Comparison of ENCODE assay signal across 10 cellular contexts in the genomic region with DNA sequence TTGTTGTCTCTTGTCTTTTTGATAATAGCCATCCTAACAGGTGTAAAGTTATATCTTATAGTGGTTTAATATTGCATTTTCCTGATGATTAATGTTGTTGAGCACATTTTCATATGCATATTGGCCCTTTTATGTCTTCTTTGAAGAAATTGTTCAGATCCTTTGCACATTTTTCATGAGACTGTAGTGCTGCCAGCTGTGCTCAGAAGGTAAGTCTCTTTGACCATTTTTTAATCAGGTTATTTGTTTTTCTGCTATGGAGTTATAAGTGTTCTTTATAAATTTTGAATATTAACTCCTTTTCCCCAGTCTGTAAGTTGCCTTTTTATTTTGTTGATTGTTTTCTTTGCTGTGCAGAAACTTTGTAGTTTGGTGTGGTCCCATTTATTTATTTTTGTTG.
"Had no signal": no experiment of that assay in that cellular context is flagged by ENCODE, and none has a peak within 500 bp of the region (broad histone marks: within the 10 kb centered on the region; RNA-seq: fewer than 3 reads in every experiment).

No MANE protein-coding gene starts in this region.

- H3K27ac ChIP-seq: GM23248, HL-60, KMS-11 had no signal

- H3K4me3 Mint-ChIP-seq: HFFc6 had no signal

- H3K4me3 ChIP-seq: GM23248, HAP-1 had no signal

- H2AFZ ChIP-seq: GM23248 had no signal

- H3K9ac ChIP-seq: GM23248, KMS-11 had no signal

- H3K9me3 ChIP-seq: HAP-1 had no signal

- DNase-seq: GM23248, GOT3, H7, HFFc6, IMR-90, Karpas-422, KBM-7 had no signal

- H3K9me3 Mint-ChIP-seq: HFFc6 had no signal

- H3K4me2 ChIP-seq: KMS-11 had no signal

- H3K36me3 ChIP-seq: HAP-1 had no signal

- H3K27ac Mint-ChIP-seq: HFFc6 had no signal
